Comparison of ENCODE assay signal across 1 cellular context in genomic region chr22:45435544-45436139, GRCh38.
TF ChIP-seq lines count a peak whose summit lies in the region.

No MANE protein-coding gene starts in this region.

TF ChIP-seq in SK-N-SH, 30 proteins besides CTCF, POLR2A, EP300 and RAD21 (continued from another document):
- TF ChIP-seq IRF3 (IDR thresholded peaks at IDR 0.05; ENCODE audit: low read depth, low read length), result no peak
- no peak for TF ChIP-seq TCF12 (IDR thresholded peaks at IDR 0.05)
- TF ChIP-seq FOXJ3 (CRISPR knock-in tag; IDR thresholded peaks at IDR 0.05), result no peak
- no peak for TF ChIP-seq MXI1 (IDR thresholded peaks at IDR 0.05; ENCODE audit: low read depth, low read length)
- TF ChIP-seq ELF1 (IDR thresholded peaks at IDR 0.05), result no peak
- TF ChIP-seq MAX (IDR thresholded peaks at IDR 0.05; ENCODE audit: low read depth), result peak; percentile 79
- no peak for TF ChIP-seq NFIC (IDR thresholded peaks at IDR 0.05; ENCODE audit: borderline replicate concordance)
TF ChIP-seq in SK-N-SH: peak in this region for 3.
